In genomic region chr13:80336335-80336734, GRCh38 we compare ENCODE assay signal across 10 cellular contexts. TPM values are rescaled to one million over a fixed set of nuclear protein-coding genes. Genes with fewer than 3 reads are reported as not detected.
A peak's percentile ranks its signal among the peaks of the same experiment; 100 is the strongest.
DNase-seq lines count a peak whose midpoint lies in the region; ATAC-seq, FAIRE-seq and TF ChIP-seq lines count a peak whose summit lies in the region.
"Had no signal": no experiment of that assay in that cellular context is flagged by ENCODE, and none has a peak within 500 bp of the region (broad histone marks: within the 10 kb centered on the region; RNA-seq: fewer than 3 reads in every experiment).

No MANE protein-coding gene starts in this region.

- no peak overlapping the region for H3K27ac Mint-ChIP-seq in astrocyte (ENCODE audit: unreplicated experiment)

- H3K27me3 ChIP-seq in astrocyte (ENCODE audit: insufficient read depth, low read length) (no peaks in the 10 kb centered on the region), iPS-15b (ENCODE audit: control insufficient read depth, insufficient read depth, low read length) (no peaks in the 10 kb centered on the region), small intestine (ENCODE audit: control insufficient read depth in 2 of 2, insufficient read depth in 2 of 2, low read length in 2 of 2) (no peaks in the 10 kb centered on the region)

- no peaks in the 10 kb centered on the region for H3K27me3 Mint-ChIP-seq in astrocyte (ENCODE audit: low read depth, unreplicated experiment)

- H3K4me3 ChIP-seq in astrocyte (ENCODE audit: insufficient read depth, low read depth, low read length) (peak overlapping the region; percentile 95), iPS-15b (ENCODE audit: low read depth, low read length) (peak overlapping the region; percentile 99), small intestine (ENCODE audit: low read depth in 1 of 2, low read length in 2 of 2) (no peak overlapping the region)

- H3K4me2 ChIP-seq in astrocyte (ENCODE audit: low read length) = peak overlapping the region; percentile 98

- H3K9me3 ChIP-seq in astrocyte (ENCODE audit: insufficient read depth, low read depth, low read length) (no peaks in the 10 kb centered on the region), iPS-15b (ENCODE audit: control insufficient read depth, insufficient read depth, low read length) (no peaks in the 10 kb centered on the region), small intestine (ENCODE audit: control insufficient read depth, low read depth) (no peaks in the 10 kb centered on the region)

- H3K9me3 Mint-ChIP-seq in astrocyte (ENCODE audit: unreplicated experiment) = no peaks in the 10 kb centered on the region

- no peak for DNase-seq in GM18507 (ENCODE audit: extremely low spot score, insufficient read length, low read depth)
- peak; percentile 29 for DNase-seq in astrocyte (ENCODE audit: low read depth)
- DNase-seq in small intestine = peak; percentile 54
- DNase-seq in NCI-H1694 (lab: John Stamatoyannopoulos, UW) = no peak
- no peak for DNase-seq in NCI-H187 (lab: John Stamatoyannopoulos, UW)
- DNase-seq: activated T-cell treated with anti-CD3 and anti-CD28 coated beads for 4 hours, NCI-H526 treated with DMSO at 0.1 percent for 48 hours had no signal

- peaks cover 65% of the 10 kb centered on the region for H4K20me1 ChIP-seq in astrocyte (ENCODE audit: insufficient read depth, low read length)

- peaks cover 88% of the 10 kb centered on the region for H3K79me2 ChIP-seq in astrocyte (ENCODE audit: insufficient read depth, low read length)

- ATAC-seq in GM18870 (IDR thresholded peaks at IDR 0.05; ENCODE audit: unreplicated experiment) = no peak
- no peak for ATAC-seq in HG02642 (IDR thresholded peaks at IDR 0.05; ENCODE audit: poor library complexity, unreplicated experiment)

- H3K4me1 Mint-ChIP-seq in astrocyte (ENCODE audit: low read depth, unreplicated experiment) = peaks cover 20% of the 10 kb centered on the region

- H3K27ac ChIP-seq in astrocyte (ENCODE audit: low read depth, low read length) (peak overlapping the region; percentile 94), small intestine (ENCODE audit: low read depth in 1 of 2, low read length in 1 of 2) (no peak overlapping the region)

- H2AFZ ChIP-seq in astrocyte (ENCODE audit: low read depth, low read length) = no peak overlapping the region

- no peak for TF ChIP-seq CTCF in astrocyte (IDR thresholded peaks at IDR 0.05; ENCODE audit: insufficient read depth, low read depth, low read length)

- WGBS in small intestine, 3 donors = 12 to 33% (median 24%) methylated on average over 2 of the region's 2 CpGs

- H3K9ac ChIP-seq in astrocyte (ENCODE audit: low read length) (peak overlapping the region; percentile 100), iPS-15b (ENCODE audit: low read depth, low read length) (no peak overlapping the region)

- peaks cover 21% of the 10 kb centered on the region for H3K36me3 ChIP-seq in astrocyte (ENCODE audit: insufficient read depth, low read length)
- H3K36me3 ChIP-seq in iPS-15b (ENCODE audit: control insufficient read depth, insufficient read depth, low read length) = peaks cover 12% of the 10 kb centered on the region
- peaks cover 1 to 2% of the 10 kb centered on the region in 2 donors for H3K36me3 ChIP-seq in small intestine (ENCODE audit: control insufficient read depth in 2 of 2, insufficient read depth in 2 of 2, low read length in 2 of 2)

- H3K4me3 Mint-ChIP-seq in astrocyte (ENCODE audit: unreplicated experiment) = no peak overlapping the region

- H3K4me1 ChIP-seq in astrocyte (ENCODE audit: insufficient read depth, low read length) = peaks cover 13% of the 10 kb centered on the region
- H3K4me1 ChIP-seq in iPS-15b (ENCODE audit: control insufficient read depth, insufficient read depth, low read length) = peaks cover 8% of the 10 kb centered on the region
- H3K4me1 ChIP-seq in small intestine (ENCODE audit: control insufficient read depth in 2 of 2, insufficient read depth in 1 of 2, low read depth in 1 of 2, low read length in 1 of 2) = no peaks in the 10 kb centered on the region

- H3K36me3 Mint-ChIP-seq in astrocyte (ENCODE audit: low read depth, unreplicated experiment) = peaks cover 23% of the 10 kb centered on the region

- peak; percentile 18 for FAIRE-seq in GM18507 (lab: Jason Lieb, UNC)
- no peak for FAIRE-seq in astrocyte (lab: Jason Lieb, UNC)
- no peak for FAIRE-seq in small intestine (lab: Jason Lieb, UNC)

RNA-seq across cellular contexts. Expression of gene SPRY2, which starts 4.6 kb away (rescaled TPM):
- total RNA-seq in astrocyte = 56.2 and 57.7 TPM in 2 replicates
- polyA plus RNA-seq in small intestine = 10 to 100 TPM; 10.3 to 27.7 (median 16.3) TPM

Comparison
In these comparisons a context has a peak if more than half of its experiments do, and no peak if none do; other contexts are left out.
1. DNase-seq: peak in astrocyte (single experiment) and small intestine (single experiment); none in GM18507 (single experiment), NCI-H1694 (single experiment) and NCI-H187 (0 of 2).
2. H3K4me3 ChIP-seq: peak in astrocyte (single experiment) and iPS-15b (single experiment); none in small intestine (0 of 2).